2 cellular contexts compared by ENCODE assay signal in genomic region chr12:76085159-76085868, GRCh38.
TF ChIP-seq lines count a peak whose summit lies in the region.

No MANE protein-coding gene starts in this region.

TF ChIP-seq in IMR-90, 13 proteins besides CTCF, POLR2A, EP300 and RAD21:
- TF ChIP-seq NFE2L2 (IDR thresholded peaks at IDR 0.05; ENCODE audit: low read depth, low read length) (peak; percentile 36; the same call in 1 of the 2 replicates), MAZ (IDR thresholded peaks at IDR 0.05; ENCODE audit: borderline replicate concordance, low read depth, low read length) (no peak)

TF ChIP-seq in H1, 55 proteins besides CTCF, POLR2A, EP300 and RAD21:
- TF ChIP-seq SRF (IDR thresholded peaks at IDR 0.05; ENCODE audit: low read depth, low read length): no peak
